33 cellular contexts compared by ENCODE assay signal in genomic region chr2:31199206-31199605, GRCh38. TPM values are rescaled to one million over a fixed set of nuclear protein-coding genes. Genes with fewer than 3 reads are reported as not detected.
"Had no signal": no experiment of that assay in that cellular context is flagged by ENCODE, and none has a peak within 500 bp of the region (broad histone marks: within the 10 kb centered on the region; RNA-seq: fewer than 3 reads in every experiment).

No MANE protein-coding gene starts in this region.

- H3K4me3 Mint-ChIP-seq: activated B cell treated with CpG ODN at 0.5 μM for 24 hours; activated CD8-positive, alpha-beta memory T cell treated with anti-CD3 and anti-CD28 coated beads, Interleukin-2, amount 10 ng/mL, durations not matched to agents 7 days and 5 days; activated CD8-positive, alpha-beta T cell treated with anti-CD3 and anti-CD28 coated beads for 36 hours; activated naive CD4-positive, alpha-beta T cell treated with anti-CD3 and anti-CD28 coated beads, Interleukin-2, amount 10 ng/mL, durations not matched to agents 7 days and 5 days; activated naive CD8-positive, alpha-beta T cell treated with anti-CD3 and anti-CD28 coated beads, Interleukin-2, amount 10 ng/mL, durations not matched to agents 7 days and 5 days; activated T-cell treated with anti-CD3 and anti-CD28 coated beads, Interleukin-2, amount 50 U/mL, for 24 hours; activated T-cell treated with anti-CD3 and anti-CD28 coated beads, Interleukin-2, amount 50 U/mL, for 72 hours; brain; central memory CD8-positive, alpha-beta T cell; T-helper 17 cell; T-helper 2 cell treated with Interferon-gamma antibody and Interleukin-4, amounts not matched to agents 5 μg/mL and 100 μg/mL, for 36 hours had no signal

- H3K4me3 ChIP-seq: ascending aorta, breast epithelium, cardiac muscle cell, esophagus squamous epithelium, gastroesophageal sphincter had no signal

- H3K36me3 ChIP-seq: ascending aorta, breast epithelium, cardiac muscle cell, gastroesophageal sphincter, WERI-Rb-1 had no signal

- H3K27me3 ChIP-seq: ascending aorta, breast epithelium, cardiac muscle cell, gastroesophageal sphincter had no signal

- H3K27me3 Mint-ChIP-seq: activated B cell treated with CpG ODN at 0.5 μM for 24 hours; activated CD8-positive, alpha-beta memory T cell treated with anti-CD3 and anti-CD28 coated beads, Interleukin-2, amount 10 ng/mL, durations not matched to agents 7 days and 5 days; activated CD8-positive, alpha-beta T cell treated with anti-CD3 and anti-CD28 coated beads for 36 hours; activated naive CD4-positive, alpha-beta T cell treated with anti-CD3 and anti-CD28 coated beads, Interleukin-2, amount 10 ng/mL, durations not matched to agents 7 days and 5 days; activated naive CD8-positive, alpha-beta T cell treated with anti-CD3 and anti-CD28 coated beads, Interleukin-2, amount 10 ng/mL, durations not matched to agents 7 days and 5 days; activated T-cell treated with anti-CD3 and anti-CD28 coated beads, Interleukin-2, amount 50 U/mL, for 24 hours; central memory CD8-positive, alpha-beta T cell; T-helper 17 cell had no signal

- H3K27ac ChIP-seq: ascending aorta, breast epithelium, cardiac muscle cell, epithelial cell of prostate, esophagus squamous epithelium, gastroesophageal sphincter, WERI-Rb-1 had no signal

- H3K9me3 ChIP-seq: ascending aorta, breast epithelium, esophagus squamous epithelium, gastroesophageal sphincter had no signal

- ATAC-seq: activated CD4-positive, CD25-positive, alpha-beta regulatory T cell treated with anti-CD3 and anti-CD28 coated beads, Interleukin-2, amount 50 U/mL, for 24 hours; activated CD8-positive, alpha-beta memory T cell treated with anti-CD3 and anti-CD28 coated beads, Interleukin-2, amount 10 ng/mL, durations not matched to agents 7 days and 5 days; activated CD8-positive, alpha-beta T cell treated with anti-CD3 and anti-CD28 coated beads for 36 hours; activated naive CD4-positive, alpha-beta T cell treated with anti-CD3 and anti-CD28 coated beads, Interleukin-2, amount 50 U/mL, for 72 hours; activated T-cell treated with anti-CD3 and anti-CD28 coated beads, Interleukin-2, amount 50 U/mL, for 72 hours; gastroesophageal sphincter; T-helper 17 cell had no signal

- H3K27ac Mint-ChIP-seq: activated B cell treated with CpG ODN at 0.5 μM for 24 hours; activated CD8-positive, alpha-beta memory T cell treated with anti-CD3 and anti-CD28 coated beads, Interleukin-2, amount 10 ng/mL, durations not matched to agents 7 days and 5 days; activated CD8-positive, alpha-beta T cell treated with anti-CD3 and anti-CD28 coated beads for 36 hours; activated naive CD4-positive, alpha-beta T cell treated with anti-CD3 and anti-CD28 coated beads, Interleukin-2, amount 10 ng/mL, durations not matched to agents 7 days and 5 days; activated naive CD4-positive, alpha-beta T cell treated with anti-CD3 and anti-CD28 coated beads, Interleukin-2, amount 50 U/mL, for 72 hours; activated naive CD8-positive, alpha-beta T cell treated with anti-CD3 and anti-CD28 coated beads, Interleukin-2, amount 10 ng/mL, durations not matched to agents 7 days and 5 days; activated T-cell treated with anti-CD3 and anti-CD28 coated beads, Interleukin-2, amount 50 U/mL, for 24 hours; activated T-cell treated with anti-CD3 and anti-CD28 coated beads, Interleukin-2, amount 50 U/mL, for 72 hours; brain; T-helper 17 cell; T-helper 2 cell treated with Interferon-gamma antibody and Interleukin-4, amounts not matched to agents 5 μg/mL and 100 μg/mL, for 36 hours had no signal

- H3K4me1 ChIP-seq: ascending aorta, breast epithelium, gastroesophageal sphincter had no signal

- H3K36me3 Mint-ChIP-seq: activated CD8-positive, alpha-beta memory T cell treated with anti-CD3 and anti-CD28 coated beads, Interleukin-2, amount 10 ng/mL, durations not matched to agents 7 days and 5 days; activated naive CD4-positive, alpha-beta T cell treated with anti-CD3 and anti-CD28 coated beads, Interleukin-2, amount 10 ng/mL, durations not matched to agents 7 days and 5 days; activated naive CD4-positive, alpha-beta T cell treated with anti-CD3 and anti-CD28 coated beads, Interleukin-2, amount 50 U/mL, for 72 hours; activated naive CD8-positive, alpha-beta T cell treated with anti-CD3 and anti-CD28 coated beads, Interleukin-2, amount 10 ng/mL, durations not matched to agents 7 days and 5 days had no signal

- H3K9me3 Mint-ChIP-seq: activated CD8-positive, alpha-beta T cell treated with anti-CD3 and anti-CD28 coated beads for 36 hours; activated naive CD4-positive, alpha-beta T cell treated with anti-CD3 and anti-CD28 coated beads, Interleukin-2, amount 10 ng/mL, durations not matched to agents 7 days and 5 days; activated T-cell treated with anti-CD3 and anti-CD28 coated beads, Interleukin-2, amount 50 U/mL, for 24 hours; activated T-cell treated with anti-CD3 and anti-CD28 coated beads, Interleukin-2, amount 50 U/mL, for 72 hours; brain; T-helper 2 cell treated with Interferon-gamma antibody and Interleukin-4, amounts not matched to agents 5 μg/mL and 100 μg/mL, for 36 hours had no signal

- DNase-seq: activated B cell treated with CpG ODN at 0.5 μM for 24 hours; activated CD4-positive, alpha-beta T cell treated with anti-CD3 and anti-CD28 coated beads for 48 hours; activated CD4-positive, alpha-beta T cell treated with anti-CD3 and anti-CD28 coated beads, Interleukin-2, amount 50 U/mL, for 1 hour; activated CD4-positive, alpha-beta T cell treated with anti-CD3 and anti-CD28 coated beads, Interleukin-2, amount 50 U/mL, for 48 hours; activated CD8-positive, alpha-beta memory T cell treated with anti-CD3 and anti-CD28 coated beads, Interleukin-2, amount 10 ng/mL, durations not matched to agents 7 days and 5 days; activated CD8-positive, alpha-beta memory T cell treated with anti-CD3 and anti-CD28 coated beads, Interleukin-2, amount 50 U/mL, for 4 hours; activated CD8-positive, alpha-beta T cell treated with anti-CD3 and anti-CD28 coated beads for 36 hours; activated gamma-delta T cell; activated naive CD4-positive, alpha-beta T cell; activated naive CD4-positive, alpha-beta T cell treated with anti-CD3 and anti-CD28 coated beads, Interleukin-2, amount 10 ng/mL, durations not matched to agents 7 days and 5 days; activated naive CD8-positive, alpha-beta T cell treated with anti-CD3 and anti-CD28 coated beads, Interleukin-2, amount 10 ng/mL, durations not matched to agents 7 days and 5 days; activated T-cell treated with anti-CD3 and anti-CD28 coated beads for 4 hours; activated T-cell treated with anti-CD3 and anti-CD28 coated beads, Interleukin-2, amount 50 U/mL, for 24 hours; activated T-cell treated with anti-CD3 and anti-CD28 coated beads, Interleukin-2, amount 50 U/mL, for 72 hours; cortex of kidney; dermis blood vessel endothelial cell; effector CD8-positive, alpha-beta T cell; esophagus squamous epithelium; foreskin melanocyte; T-helper 1 cell; T-helper 17 cell; T1000; WERI-Rb-1 had no signal

- H3K4me1 Mint-ChIP-seq: activated CD8-positive, alpha-beta memory T cell treated with anti-CD3 and anti-CD28 coated beads, Interleukin-2, amount 10 ng/mL, durations not matched to agents 7 days and 5 days; activated naive CD4-positive, alpha-beta T cell treated with anti-CD3 and anti-CD28 coated beads, Interleukin-2, amount 10 ng/mL, durations not matched to agents 7 days and 5 days; activated naive CD8-positive, alpha-beta T cell treated with anti-CD3 and anti-CD28 coated beads, Interleukin-2, amount 10 ng/mL, durations not matched to agents 7 days and 5 days; brain; central memory CD8-positive, alpha-beta T cell; T-helper 17 cell had no signal

RNA-seq across cellular contexts. Expression of gene CAPN14, which starts 18.1 kb away (rescaled TPM):
- total RNA-seq: ascending aorta, dermis blood vessel endothelial cell had no signal
- polyA plus RNA-seq: cardiac muscle cell had no signal
